ENCODE assay signal across 31 cellular contexts in the genomic region with DNA sequence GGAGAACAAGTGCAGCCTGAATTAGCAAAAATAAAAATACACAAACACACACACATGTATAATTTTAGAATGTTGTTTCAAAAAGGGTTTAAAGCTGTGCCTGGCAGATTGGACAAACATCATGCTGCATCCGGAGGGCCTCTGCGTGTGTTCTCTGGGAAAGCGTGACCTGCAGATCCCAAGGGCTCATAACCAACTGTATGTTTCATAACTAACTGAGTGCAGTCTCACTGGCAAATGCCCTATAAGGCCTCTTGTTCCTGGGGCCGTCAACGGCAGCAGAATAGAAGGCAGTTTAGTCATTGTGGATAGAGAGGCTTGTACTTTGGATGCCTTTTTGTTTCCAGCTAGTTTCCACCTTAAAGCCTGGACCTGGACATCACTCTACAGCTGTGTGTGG.
"Had no signal": no experiment of that assay in that cellular context is flagged by ENCODE, and none has a peak within 500 bp of the region (broad histone marks: within the 10 kb centered on the region; RNA-seq: fewer than 3 reads in every experiment).

No MANE protein-coding gene starts in this region.

- DNase-seq: activated CD4-positive, alpha-beta memory T cell treated with anti-CD3 and anti-CD28 coated beads for 36 hours; activated CD4-positive, alpha-beta T cell treated with anti-CD3 and anti-CD28 coated beads for 36 hours; activated CD4-positive, alpha-beta T cell treated with anti-CD3 and anti-CD28 coated beads, Interleukin-2, amount 10 ng/mL, durations not matched to agents 24 days and 14 days; activated CD4-positive, CD25-positive, alpha-beta regulatory T cell; activated CD4-positive, CD25-positive, alpha-beta regulatory T cell treated with anti-CD3 and anti-CD28 coated beads, Interleukin-2, amount 50 U/mL, for 72 hours; activated CD8-positive, alpha-beta memory T cell treated with anti-CD3 and anti-CD28 coated beads, Interleukin-2, amount 10 ng/mL, durations not matched to agents 7 days and 5 days; activated CD8-positive, alpha-beta memory T cell treated with anti-CD3 and anti-CD28 coated beads, Interleukin-2, amount 50 U/mL, for 4 hours; activated CD8-positive, alpha-beta T cell treated with anti-CD3 and anti-CD28 coated beads, Interleukin-2, amount 10 ng/mL, durations not matched to agents 7 days and 5 days; activated gamma-delta T cell; activated naive CD4-positive, alpha-beta T cell; activated naive CD4-positive, alpha-beta T cell treated with anti-CD3 and anti-CD28 coated beads, Interleukin-2, amount 10 ng/mL, durations not matched to agents 7 days and 5 days; activated naive CD8-positive, alpha-beta T cell treated with anti-CD3 and anti-CD28 coated beads, Interleukin-2, amount 10 ng/mL, durations not matched to agents 7 days and 5 days; activated T-cell treated with anti-CD3 and anti-CD28 coated beads, Interleukin-2, amount 50 U/mL, for 1 hour; activated T-cell treated with anti-CD3 and anti-CD28 coated beads, Interleukin-2, amount 50 U/mL, for 48 hours; brain microvascular endothelial cell; effector CD4-positive, alpha-beta T cell; effector memory CD8-positive, alpha-beta T cell; erythroblast; foreskin keratinocyte; gastrocnemius medialis; T-helper 1 cell; T-helper 17 cell; T1000 had no signal

- H3K4me1 ChIP-seq: esophagus muscularis mucosa, foreskin keratinocyte, gastrocnemius medialis had no signal

- H3K9me3 Mint-ChIP-seq: activated CD4-positive, alpha-beta T cell treated with anti-CD3 and anti-CD28 coated beads, Interleukin-2, amount 10 ng/mL, durations not matched to agents 24 days and 14 days; activated T-helper 2 cell treated with anti-CD3 and anti-CD28 coated beads, Interferon-gamma antibody, Interleukin-2, Interleukin-4, amounts not matched to agents 10 μg/mL and 5 μg/mL and 100 μg/mL, durations not matched to agents 14 hours and 24 hours and 36 hours; dendritic cell treated with granulocyte-macrophage colony-stimulating factor and Interleukin-4, amounts not matched to agents 40 ng/mL and 50 ng/mL, for 4 days; T-helper 2 cell treated with Interferon-gamma antibody and Interleukin-4, amounts not matched to agents 5 μg/mL and 100 μg/mL, for 36 hours had no signal

- H3K36me3 ChIP-seq: brain microvascular endothelial cell, esophagus muscularis mucosa, gastrocnemius medialis had no signal

- H3K4me3 ChIP-seq: coronary artery, esophagus muscularis mucosa, gastrocnemius medialis had no signal

- H3K27ac ChIP-seq: brain microvascular endothelial cell, coronary artery, esophagus muscularis mucosa, foreskin keratinocyte, gastrocnemius medialis had no signal

- H3K36me3 Mint-ChIP-seq: activated CD4-positive, alpha-beta memory T cell treated with anti-CD3 and anti-CD28 coated beads for 36 hours; activated CD8-positive, alpha-beta memory T cell treated with anti-CD3 and anti-CD28 coated beads, Interleukin-2, amount 10 ng/mL, durations not matched to agents 7 days and 5 days; activated naive CD4-positive, alpha-beta T cell treated with anti-CD3 and anti-CD28 coated beads, Interleukin-2, amount 10 ng/mL, durations not matched to agents 7 days and 5 days; activated naive CD4-positive, alpha-beta T cell treated with anti-CD3 and anti-CD28 coated beads, Interleukin-2, amount 50 U/mL, for 72 hours; activated naive CD8-positive, alpha-beta T cell treated with anti-CD3 and anti-CD28 coated beads, Interleukin-2, amount 10 ng/mL, durations not matched to agents 7 days and 5 days had no signal

- H3K9me3 ChIP-seq: esophagus muscularis mucosa, gastrocnemius medialis had no signal

- H3K27ac Mint-ChIP-seq: activated CD4-positive, alpha-beta memory T cell treated with anti-CD3 and anti-CD28 coated beads for 36 hours; activated CD4-positive, alpha-beta T cell treated with anti-CD3 and anti-CD28 coated beads for 36 hours; activated CD4-positive, alpha-beta T cell treated with anti-CD3 and anti-CD28 coated beads, Interleukin-2, amount 10 ng/mL, durations not matched to agents 24 days and 14 days; activated CD8-positive, alpha-beta memory T cell treated with anti-CD3 and anti-CD28 coated beads, Interleukin-2, amount 10 ng/mL, durations not matched to agents 7 days and 5 days; activated CD8-positive, alpha-beta T cell treated with anti-CD3 and anti-CD28 coated beads, Interleukin-2, amount 10 ng/mL, durations not matched to agents 7 days and 5 days; activated naive CD4-positive, alpha-beta T cell treated with anti-CD3 and anti-CD28 coated beads, Interleukin-2, amount 10 ng/mL, durations not matched to agents 7 days and 5 days; activated naive CD4-positive, alpha-beta T cell treated with anti-CD3 and anti-CD28 coated beads, Interleukin-2, amount 50 U/mL, for 72 hours; activated naive CD8-positive, alpha-beta T cell treated with anti-CD3 and anti-CD28 coated beads, Interleukin-2, amount 10 ng/mL, durations not matched to agents 7 days and 5 days; activated T-helper 1 cell treated with anti-CD3 and anti-CD28 coated beads, Interleukin-12 subunit alpha, Interleukin-12 subunit beta, Interleukin-2, Interleukin-4 antibody, amounts not matched to agents 30 ng/mL and 10 ng/mL and 1 ng/mL, durations not matched to agents 14 hours and 24 hours and 36 hours; activated T-helper 2 cell treated with anti-CD3 and anti-CD28 coated beads, Interferon-gamma antibody, Interleukin-2, Interleukin-4, amounts not matched to agents 10 μg/mL and 5 μg/mL and 100 μg/mL, durations not matched to agents 14 hours and 24 hours and 36 hours; dendritic cell treated with granulocyte-macrophage colony-stimulating factor and Interleukin-4, amounts not matched to agents 40 ng/mL and 50 ng/mL, for 4 days; effector memory CD8-positive, alpha-beta T cell; T-helper 17 cell; T-helper 2 cell treated with Interferon-gamma antibody and Interleukin-4, amounts not matched to agents 5 μg/mL and 100 μg/mL, for 36 hours had no signal

- H3K4me1 Mint-ChIP-seq: activated CD4-positive, alpha-beta T cell treated with anti-CD3 and anti-CD28 coated beads for 36 hours; activated CD4-positive, alpha-beta T cell treated with anti-CD3 and anti-CD28 coated beads, Interleukin-2, amount 10 ng/mL, durations not matched to agents 24 days and 14 days; activated CD8-positive, alpha-beta memory T cell treated with anti-CD3 and anti-CD28 coated beads, Interleukin-2, amount 10 ng/mL, durations not matched to agents 7 days and 5 days; activated naive CD4-positive, alpha-beta T cell treated with anti-CD3 and anti-CD28 coated beads, Interleukin-2, amount 10 ng/mL, durations not matched to agents 7 days and 5 days; activated naive CD8-positive, alpha-beta T cell treated with anti-CD3 and anti-CD28 coated beads, Interleukin-2, amount 10 ng/mL, durations not matched to agents 7 days and 5 days; central memory CD8-positive, alpha-beta T cell; T-helper 17 cell had no signal

- H3K27me3 Mint-ChIP-seq: activated CD4-positive, alpha-beta memory T cell treated with anti-CD3 and anti-CD28 coated beads for 36 hours; activated CD4-positive, alpha-beta T cell treated with anti-CD3 and anti-CD28 coated beads, Interleukin-2, amount 10 ng/mL, durations not matched to agents 24 days and 14 days; activated CD8-positive, alpha-beta memory T cell treated with anti-CD3 and anti-CD28 coated beads, Interleukin-2, amount 10 ng/mL, durations not matched to agents 7 days and 5 days; activated naive CD4-positive, alpha-beta T cell treated with anti-CD3 and anti-CD28 coated beads, Interleukin-2, amount 10 ng/mL, durations not matched to agents 7 days and 5 days; central memory CD8-positive, alpha-beta T cell; dendritic cell treated with granulocyte-macrophage colony-stimulating factor and Interleukin-4, amounts not matched to agents 40 ng/mL and 50 ng/mL, for 4 days; effector memory CD8-positive, alpha-beta T cell; T-helper 17 cell had no signal

- H3K4me3 Mint-ChIP-seq: activated CD4-positive, alpha-beta memory T cell treated with anti-CD3 and anti-CD28 coated beads for 36 hours; activated CD4-positive, alpha-beta T cell treated with anti-CD3 and anti-CD28 coated beads for 36 hours; activated CD4-positive, alpha-beta T cell treated with anti-CD3 and anti-CD28 coated beads, Interleukin-2, amount 10 ng/mL, durations not matched to agents 24 days and 14 days; activated CD8-positive, alpha-beta memory T cell treated with anti-CD3 and anti-CD28 coated beads, Interleukin-2, amount 10 ng/mL, durations not matched to agents 7 days and 5 days; activated CD8-positive, alpha-beta T cell treated with anti-CD3 and anti-CD28 coated beads, Interleukin-2, amount 10 ng/mL, durations not matched to agents 7 days and 5 days; activated naive CD4-positive, alpha-beta T cell treated with anti-CD3 and anti-CD28 coated beads, Interleukin-2, amount 10 ng/mL, durations not matched to agents 7 days and 5 days; activated naive CD8-positive, alpha-beta T cell treated with anti-CD3 and anti-CD28 coated beads, Interleukin-2, amount 10 ng/mL, durations not matched to agents 7 days and 5 days; activated T-helper 1 cell treated with anti-CD3 and anti-CD28 coated beads, Interleukin-12 subunit alpha, Interleukin-12 subunit beta, Interleukin-2, Interleukin-4 antibody, amounts not matched to agents 30 ng/mL and 10 ng/mL and 1 ng/mL, durations not matched to agents 14 hours and 24 hours and 36 hours; central memory CD8-positive, alpha-beta T cell; dendritic cell treated with granulocyte-macrophage colony-stimulating factor and Interleukin-4, amounts not matched to agents 40 ng/mL and 50 ng/mL, for 4 days; effector memory CD8-positive, alpha-beta T cell; T-helper 17 cell; T-helper 2 cell treated with Interferon-gamma antibody and Interleukin-4, amounts not matched to agents 5 μg/mL and 100 μg/mL, for 36 hours had no signal

- H3K27me3 ChIP-seq: brain microvascular endothelial cell, esophagus muscularis mucosa, foreskin keratinocyte, gastrocnemius medialis had no signal
